16 cellular contexts compared by ENCODE assay signal in genomic region chr16:89732918-89733242, GRCh38.
"Had no signal": no experiment of that assay in that cellular context is flagged by ENCODE, and none has a peak within 500 bp of the region (broad histone marks: within the 10 kb centered on the region; RNA-seq: fewer than 3 reads in every experiment).

No MANE protein-coding gene starts in this region.

- DNase-seq: activated CD8-positive, alpha-beta memory T cell treated with anti-CD3 and anti-CD28 coated beads, Interleukin-2, amount 50 U/mL, for 48 hours; activated CD8-positive, alpha-beta T cell treated with anti-CD3 and anti-CD28 coated beads for 36 hours; aorta; foreskin melanocyte; nephron progenitor cell; pancreas; stimulated activated CD4-positive, alpha-beta T cell treated with anti-CD3 and anti-CD28 coated beads, Interleukin-2, amount 100 ng/mL, for 48 hours; stomach; SW 1271; T-helper 9 cell had no signal

- H3K9me3 Mint-ChIP-seq: activated CD8-positive, alpha-beta T cell treated with anti-CD3 and anti-CD28 coated beads for 36 hours; activated T-helper 2 cell treated with anti-CD3 and anti-CD28 coated beads, Interferon-gamma antibody, Interleukin-2, Interleukin-4, amounts not matched to agents 10 μg/mL and 5 μg/mL and 100 μg/mL, durations not matched to agents 14 hours and 24 hours and 36 hours; memory B cell; nephron progenitor cell had no signal

- H3K27ac Mint-ChIP-seq: activated CD8-positive, alpha-beta T cell treated with anti-CD3 and anti-CD28 coated beads for 36 hours; activated T-helper 2 cell treated with anti-CD3 and anti-CD28 coated beads, Interferon-gamma antibody, Interleukin-2, Interleukin-4, amounts not matched to agents 10 μg/mL and 5 μg/mL and 100 μg/mL, durations not matched to agents 14 hours and 24 hours and 36 hours; memory B cell had no signal

- H3K4me3 ChIP-seq: breast epithelium, left lung, pancreas, stomach, thoracic aorta had no signal

- H3K27me3 ChIP-seq: breast epithelium, left lung, pancreas, stomach had no signal

- H3K27me3 Mint-ChIP-seq: activated CD8-positive, alpha-beta T cell treated with anti-CD3 and anti-CD28 coated beads for 36 hours; activated naive CD8-positive, alpha-beta T cell; memory B cell had no signal

- H3K27ac ChIP-seq: breast epithelium, left lung, pancreas, stomach, thoracic aorta had no signal

- H3K4me3 Mint-ChIP-seq: activated CD8-positive, alpha-beta T cell treated with anti-CD3 and anti-CD28 coated beads for 36 hours; activated naive CD8-positive, alpha-beta T cell; memory B cell; nephron progenitor cell had no signal

- H3K9me3 ChIP-seq: breast epithelium, left lung, pancreas, stomach, thoracic aorta had no signal

- H3K4me1 ChIP-seq: breast epithelium, left lung, pancreas, stomach had no signal

- ATAC-seq: activated CD8-positive, alpha-beta T cell treated with anti-CD3 and anti-CD28 coated beads for 36 hours; left lung; pancreas had no signal
